Comparison of ENCODE assay signal across 13 cellular contexts in the genomic region with DNA sequence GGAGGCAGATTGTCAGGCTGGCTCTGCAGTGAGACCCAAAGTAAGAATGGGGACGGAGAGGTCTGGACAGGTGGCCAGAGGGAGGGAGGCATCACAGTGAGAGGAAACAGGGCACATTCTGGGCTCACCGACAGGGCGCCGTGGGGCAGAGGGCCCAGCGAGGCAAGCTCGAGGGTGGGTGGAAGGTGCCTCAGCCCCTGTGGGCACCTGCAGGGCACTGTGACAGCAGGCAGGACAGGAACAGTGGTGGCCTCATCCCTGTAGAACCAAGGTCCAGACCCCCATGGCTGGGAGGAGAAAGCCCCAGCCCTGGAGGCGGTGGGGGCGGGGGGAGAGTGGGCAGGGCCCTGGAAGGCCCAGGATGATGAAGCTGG. TPM values are rescaled to one million over a fixed set of nuclear protein-coding genes. Genes with fewer than 3 reads are reported as not detected.
DNase-seq lines count a peak whose midpoint lies in the region; ATAC-seq, FAIRE-seq and TF ChIP-seq lines count a peak whose summit lies in the region.
"Had no signal": no experiment of that assay in that cellular context is flagged by ENCODE, and none has a peak within 500 bp of the region (broad histone marks: within the 10 kb centered on the region; RNA-seq: fewer than 3 reads in every experiment).

No MANE protein-coding gene starts in this region.

- FAIRE-seq in endothelial cell of umbilical vein (lab: Jason Lieb, UNC) = no peak
- FAIRE-seq: D721Med had no signal

- no peaks in the 10 kb centered on the region for H4K20me1 ChIP-seq in endothelial cell of umbilical vein (replicated peaks; ENCODE audit: control insufficient read depth, extremely low read depth, insufficient read depth, low read length)

- H2AFZ ChIP-seq in endothelial cell of umbilical vein (ENCODE audit: low read depth, low read length) = no peak overlapping the region

- H3K4me2 ChIP-seq in endothelial cell of umbilical vein (ENCODE audit: insufficient read depth, low read length) = no peak overlapping the region

- H3K79me2 ChIP-seq in endothelial cell of umbilical vein (ENCODE audit: control insufficient read depth, insufficient read depth, low read length) = peaks cover 13% of the 10 kb centered on the region

- no peak for ATAC-seq in heart left ventricle
- no peak for ATAC-seq in Right ventricle myocardium superior (ENCODE audit: poor library complexity)
- no peak for ATAC-seq in GM19351 (IDR thresholded peaks at IDR 0.05; ENCODE audit: unreplicated experiment)
- no peak for ATAC-seq in HG02852 (IDR thresholded peaks at IDR 0.05; ENCODE audit: unreplicated experiment)
- ATAC-seq in mucosa of descending colon = no peak

- H3K9me3 ChIP-seq in heart left ventricle (no peaks in the 10 kb centered on the region), endothelial cell of umbilical vein (replicated peaks; ENCODE audit: control insufficient read depth, insufficient read depth, low read length) (no peaks in the 10 kb centered on the region), ovary (no peaks in the 10 kb centered on the region), uterus (no peaks in the 10 kb centered on the region), mucosa of descending colon (no peaks in the 10 kb centered on the region)

- CTCF ChIA-PET in endothelial cell of umbilical vein (lab: Charles Lee) = interaction anchor here (0.7 to 7.6 kb wide), 6 partner anchors 10 to 27 kb away, joined by 3 to 66 read pairs (median 9); partner anchors contain the start of gene PIP5K1C

- H3K9me1 ChIP-seq in endothelial cell of umbilical vein (replicated peaks; ENCODE audit: control insufficient read depth, extremely low read depth, insufficient read depth, low read length) = no peaks in the 10 kb centered on the region

- WGBS in heart left ventricle, 4 donors = 86 to 93% (median 90%) methylated on average over 6 to 8 of the region's 8 CpGs
- WGBS in ovary, 3 donors = 89 to 93% (median 93%) methylated on average over 8 of the region's 8 CpGs

- H3K36me3 ChIP-seq in heart left ventricle (no peaks in the 10 kb centered on the region), endothelial cell of umbilical vein (ENCODE audit: control insufficient read depth in 2 of 2, extremely low read depth in 1 of 2, insufficient read depth in 2 of 2, low read length in 2 of 2) (no peaks in the 10 kb centered on the region), ovary (no peaks in the 10 kb centered on the region), uterus (no peaks in the 10 kb centered on the region), mucosa of descending colon (ENCODE audit: low read depth) (no peaks in the 10 kb centered on the region)

- peak overlapping the region; percentile 89 to 100 (median 99) for H3K27ac ChIP-seq in heart left ventricle
- peak overlapping the region; percentile 98 for H3K27ac ChIP-seq in endothelial cell of umbilical vein (ENCODE audit: insufficient read depth, low read depth, low read length)
- H3K27ac ChIP-seq in ovary = peak overlapping the region; percentile 90 to 99
- peak overlapping the region; percentile 95 to 98 for H3K27ac ChIP-seq in uterus
- H3K27ac ChIP-seq: VCaP had no signal

- POLR2A ChIA-PET in endothelial cell of umbilical vein (lab: Charles Lee) = interaction anchor here (2.0 kb wide), 1 partner anchor 11 kb away, joined by 8 read pairs; no protein-coding TSS in a partner anchor

- BruUV-seq in endothelial cell of umbilical vein (replicated peaks; lab: Mats Ljungman, UMichigan) = no TSS peak

- dilution Hi-C loops in endothelial cell of umbilical vein (cut with MboI; ENCODE audit: extremely low pct_ligation_motif_present, low sequenced_read_pairs) = no loop called here

- DNase-seq in heart left ventricle (no peak), Right ventricle myocardium superior (no peak), endothelial cell of umbilical vein (ENCODE audit: low read depth, low spot score) (no peak), ovary (no peak), uterus (no peak), mucosa of descending colon (no peak)
- DNase-seq: amygdala, NCI-H1930 had no signal

- TF ChIP-seq EP300 in ovary (IDR thresholded peaks at IDR 0.05) = no peak

- H3K4me3 ChIP-seq in heart left ventricle = no peak overlapping the region
- no peak overlapping the region for H3K4me3 ChIP-seq in endothelial cell of umbilical vein (replicated peaks in 1 of 3; ENCODE audit: insufficient read depth in 1 of 3, low read depth in 1 of 3, low read length in 3 of 3)
- H3K4me3 ChIP-seq in ovary = no peak overlapping the region
- no peak overlapping the region for H3K4me3 ChIP-seq in uterus
- H3K4me3 ChIP-seq in mucosa of descending colon = no peak overlapping the region

- H3K4me1 ChIP-seq in heart left ventricle (peaks cover 0 to 67% (median 47%) of the 10 kb centered on the region in 12 donors), endothelial cell of umbilical vein (ENCODE audit: control insufficient read depth, extremely low read depth, insufficient read depth, low read length) (peaks cover 28% of the 10 kb centered on the region), ovary (ENCODE audit: insufficient read depth) (peaks cover 16% of the 10 kb centered on the region), uterus (peaks cover 13 to 38% of the 10 kb centered on the region in 2 donors), mucosa of descending colon (ENCODE audit: low read depth) (peaks cover 15% of the 10 kb centered on the region)

- TF ChIP-seq CTCF in heart left ventricle (IDR thresholded peaks at IDR 0.05) (no peak), endothelial cell of umbilical vein (IDR thresholded peaks at IDR 0.05; ENCODE audit: extremely low read depth in 1 of 2, insufficient read depth in 1 of 2, low read depth in 1 of 2, low read length in 2 of 2) (no peak), ovary (IDR thresholded peaks at IDR 0.05) (no peak), uterus (IDR thresholded peaks at IDR 0.05) (no peak), mucosa of descending colon (IDR thresholded peaks at IDR 0.05) (no peak)

- intact Hi-C loops in heart left ventricle (cut with DNase I) (no loop called here), Right ventricle myocardium superior (cut with DNase I) (no loop called here), endothelial cell of umbilical vein (cut with micrococcal nuclease) (loop anchor here (5.0 kb wide), 1 partner anchor 100 kb away; the partner anchor contains the start of gene HMG20B), ovary (cut with DNase I) (loop anchor here in 1 of 4 donors (5.0 kb wide), 1 partner anchor 85 kb away; no protein-coding TSS in a partner anchor), uterus (cut with DNase I; ENCODE audit: low total_unique reads) (no loop called here), mucosa of descending colon (cut with DNase I, micrococcal nuclease) (no loop called here)

- no peak overlapping the region for H3K9ac ChIP-seq in endothelial cell of umbilical vein (replicated peaks; ENCODE audit: extremely low read depth, insufficient read depth, low read length)

- TF ChIP-seq POLR2A in heart left ventricle (IDR thresholded peaks at IDR 0.05) (no peak), endothelial cell of umbilical vein (IDR thresholded peaks at IDR 0.05; ENCODE audit: low read depth, low read length) (no peak), ovary (IDR thresholded peaks at IDR 0.05) (no peak), uterus (IDR thresholded peaks at IDR 0.05) (no peak)

- no peaks in the 10 kb centered on the region for H3K27me3 ChIP-seq in heart left ventricle
- no peaks in the 10 kb centered on the region for H3K27me3 ChIP-seq in endothelial cell of umbilical vein (ENCODE audit: control insufficient read depth in 2 of 2, insufficient read depth in 2 of 2, low read length in 2 of 2)
- no peaks in the 10 kb centered on the region for H3K27me3 ChIP-seq in ovary
- no peaks in the 10 kb centered on the region for H3K27me3 ChIP-seq in uterus

RNA-seq across cellular contexts. Expression of gene PIP5K1C, which starts 27.7 kb away (rescaled TPM):
- total RNA-seq in heart left ventricle (10 to 100 TPM; 27.8 to 56.6 (median 38.2) TPM), Right ventricle myocardium superior (31.6 TPM), endothelial cell of umbilical vein (79.5 and 82.2 TPM in 2 replicates), ovary (10 to 100 TPM; 11.3 to 41.7 (median 32.9) TPM), uterus (10 to 100 TPM in 3 of 4 donors, 1 to 10 TPM in 1; 6.2 to 77.5 (median 33.2) TPM), mucosa of descending colon (10 to 100 TPM; 23.1 to 95.2 (median 23.2) TPM)
- polyA plus RNA-seq in heart left ventricle (10 to 100 TPM; 23.9 to 31.0 TPM), endothelial cell of umbilical vein (31.6 and 37.4 TPM in 2 replicates), ovary (10 to 100 TPM in 1 of 2 donors, 1 to 10 TPM in 1; 6.0 to 23.3 TPM)
- polyA plus RNA-seq in endothelial cell of umbilical vein (2011; cell fraction: cytosol; rRNA removed) = 21.9 and 29.3 TPM in 2 replicates
- polyA plus RNA-seq in endothelial cell of umbilical vein (2011; cell fraction: nucleus; rRNA removed) = 26.6 and 29.6 TPM in 2 replicates
- polyA plus RNA-seq in endothelial cell of umbilical vein (2012) = 39.9 and 60.9 TPM in 2 replicates
- 41.3 and 47.5 TPM in 2 replicates for polyA minus RNA-seq in endothelial cell of umbilical vein
- 22.0 TPM for polyA minus RNA-seq in endothelial cell of umbilical vein (2011; cell fraction: cytosol; rRNA and poly(A)+ RNA removed)
- 18.5 and 24.7 TPM in 2 replicates for polyA minus RNA-seq in endothelial cell of umbilical vein (2011; cell fraction: nucleus; rRNA and poly(A)+ RNA removed)

RNA-seq across cellular contexts. Expression of gene TJP3, which starts 35.6 kb away (rescaled TPM):
- total RNA-seq in heart left ventricle (under 1 TPM in 2 of 9 donors, not detected in 7; 0.41 to 0.48 TPM), Right ventricle myocardium superior (not detected), endothelial cell of umbilical vein (not detected in 2 replicates), ovary (10 to 100 TPM in 1 of 7 donors, 1 to 10 TPM in 3, under 1 TPM in 2, not detected in 1; 0.18 to 24.4 (median 3.0) TPM), uterus (1 to 10 TPM in 3 of 4 donors, under 1 TPM in 1; 0.37 to 7.4 (median 3.9) TPM), mucosa of descending colon (100 to 1,000 TPM; 167 to 357 (median 285) TPM)
- polyA plus RNA-seq in heart left ventricle (under 1 TPM in 1 of 2 donors, not detected in 1; 0.06 TPM), endothelial cell of umbilical vein (0.10 TPM in 1 of 2 replicates, not detected in the other), ovary (under 1 TPM in 1 of 2 donors, not detected in 1; 0.46 TPM)
- not detected in 2 replicates for polyA plus RNA-seq in endothelial cell of umbilical vein (2011; cell fraction: cytosol; rRNA removed)
- not detected in 2 replicates for polyA plus RNA-seq in endothelial cell of umbilical vein (2011; cell fraction: nucleus; rRNA removed)
- not detected in 2 replicates for polyA plus RNA-seq in endothelial cell of umbilical vein (2012)
- not detected in 2 replicates for polyA minus RNA-seq in endothelial cell of umbilical vein
- polyA minus RNA-seq in endothelial cell of umbilical vein (2011; cell fraction: cytosol; rRNA and poly(A)+ RNA removed) = 7.7 TPM
- not detected in 2 replicates for polyA minus RNA-seq in endothelial cell of umbilical vein (2011; cell fraction: nucleus; rRNA and poly(A)+ RNA removed)
- total RNA-seq: lung microvascular endothelial cell had no signal

RNA-seq across cellular contexts. Expression of gene CACTIN, which starts 46.0 kb away (rescaled TPM):
- total RNA-seq in heart left ventricle (10 to 100 TPM in 8 of 9 donors, 1 to 10 TPM in 1; 9.8 to 23.4 (median 14.1) TPM), Right ventricle myocardium superior (13.7 TPM), endothelial cell of umbilical vein (36.1 and 36.4 TPM in 2 replicates), ovary (10 to 100 TPM; 19.2 to 39.1 (median 34.3) TPM), uterus (10 to 100 TPM in 3 of 4 donors, 1 to 10 TPM in 1; 6.8 to 28.4 (median 20.7) TPM), mucosa of descending colon (10 to 100 TPM; 22.4 to 26.8 (median 22.6) TPM)
- polyA plus RNA-seq in heart left ventricle (10 to 100 TPM; 11.9 to 20.4 TPM), endothelial cell of umbilical vein (29.7 and 31.8 TPM in 2 replicates), ovary (10 to 100 TPM in 1 of 2 donors, 1 to 10 TPM in 1; 2.7 to 28.8 TPM)
- polyA plus RNA-seq in endothelial cell of umbilical vein (2011; cell fraction: cytosol; rRNA removed) = 17.9 and 20.7 TPM in 2 replicates
- 41.8 and 42.0 TPM in 2 replicates for polyA plus RNA-seq in endothelial cell of umbilical vein (2011; cell fraction: nucleus; rRNA removed)
- polyA plus RNA-seq in endothelial cell of umbilical vein (2012) = 21.8 and 23.9 TPM in 2 replicates
- 15.8 and 18.3 TPM in 2 replicates for polyA minus RNA-seq in endothelial cell of umbilical vein
- polyA minus RNA-seq in endothelial cell of umbilical vein (2011; cell fraction: cytosol; rRNA and poly(A)+ RNA removed) = 17.1 TPM
- 8.3 and 17.3 TPM in 2 replicates for polyA minus RNA-seq in endothelial cell of umbilical vein (2011; cell fraction: nucleus; rRNA and poly(A)+ RNA removed)

Comparison
In these comparisons a context has a peak if more than half of its experiments do, and no peak if none do; other contexts are left out.
1. RNA of gene TJP3, which starts 35.6 kb away (total RNA-seq): 167 to 357 TPM in mucosa of descending colon; 0.37 to 7.4 TPM in uterus, 0.18 to 24.4 TPM in ovary, 0.41 to 0.48 TPM in heart left ventricle, not detected in Right ventricle myocardium superior (single experiment) and not detected in endothelial cell of umbilical vein; every median in the first group is over 4 times any median in the second.
2. Peak in every context shown above with its lines, with median percentiles within 50 percentile points of each other: H3K27ac ChIP-seq.